Comparison of ENCODE assay signal across 8 cellular contexts in the genomic region with DNA sequence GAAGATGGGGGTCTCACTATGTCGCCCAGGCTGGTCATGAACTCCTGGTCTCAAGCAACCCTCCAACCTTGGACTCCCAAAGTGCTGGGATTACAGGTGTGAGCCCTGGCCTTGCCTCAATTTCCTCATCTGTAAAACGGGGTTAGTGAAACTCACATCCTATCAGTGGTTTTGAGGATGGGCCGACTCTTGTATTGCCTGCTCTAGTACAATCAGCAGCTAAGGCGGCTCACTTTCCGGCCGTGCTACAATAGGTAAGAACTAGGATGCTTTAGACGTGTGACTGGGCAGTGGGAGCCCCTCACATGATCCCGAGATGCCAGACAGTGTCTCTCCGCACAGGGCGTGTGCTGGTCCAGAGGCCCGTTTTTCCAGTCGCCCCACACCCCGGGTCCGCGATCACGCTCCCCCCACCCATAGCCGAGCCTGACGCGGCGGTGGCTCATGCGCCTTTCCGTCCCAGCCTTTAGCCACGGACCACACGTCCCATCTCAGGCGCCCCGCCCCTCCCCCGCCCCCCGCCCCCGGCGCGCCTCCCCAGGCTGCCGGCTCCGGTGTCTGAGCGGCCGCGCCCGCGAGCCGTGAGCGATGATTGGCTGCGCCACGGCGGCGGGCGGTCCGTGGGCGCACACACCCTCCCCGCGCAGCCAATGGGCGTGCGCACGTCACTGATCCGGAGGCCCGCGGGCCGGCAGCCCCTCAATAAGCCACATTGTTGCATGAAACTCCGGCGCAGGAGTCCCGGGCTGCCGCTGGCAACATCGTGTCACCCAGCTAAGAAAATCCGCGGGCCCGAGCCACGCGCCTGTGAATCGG. TPM values are rescaled to one million over a fixed set of nuclear protein-coding genes. Genes with fewer than 3 reads are reported as not detected.
DNase-seq lines count a peak whose midpoint lies in the region; ATAC-seq, FAIRE-seq and TF ChIP-seq lines count a peak whose summit lies in the region.

TSS of gene HK2 (plus strand) at position 710 of the 816 bp plus-strand sequence. CDS start 454 bp downstream, outside the sequence.

- peaks cover 0 to 3% (median 0%) of the 10 kb centered on the region in 5 donors for H3K27me3 Mint-ChIP-seq in naive thymus-derived CD8-positive, alpha-beta T cell

- POLR2A ChIA-PET in naive thymus-derived CD8-positive, alpha-beta T cell (lab: Charles Lee) = interaction anchor here (0.6 to 3.5 kb wide), 5 partner anchors 10 to 378 kb away, joined by 3 to 28 read pairs (median 3); partner anchors contain the start of gene INO80B

- peak; percentile 99 for DNase-seq in D341Med (ENCODE audit: low spot score)
- peak; percentile 99 for DNase-seq in GM20000 (ENCODE audit: low spot score)
- DNase-seq in HT1080 (ENCODE audit: low read depth) = peak; percentile 85
- DNase-seq in RCC 7860 (ENCODE audit: low spot score) = peak; percentile 58
- DNase-seq in activated T-cell treated with anti-CD3 and anti-CD28 coated beads, Interleukin-2, amount 50 U/mL, for 48 hours = peak; percentile 87 to 90
- DNase-seq in fibroblast of gingiva (ENCODE audit: low read depth) = peak; percentile 88
- DNase-seq in naive thymus-derived CD8-positive, alpha-beta T cell = peak; percentile 62 to 89 (median 77)
- DNase-seq in stimulated activated naive CD4-positive, alpha-beta T cell treated with Interleukin-2 at 50 U/mL for 16 hours (lab: John Stamatoyannopoulos, UW) = peak; percentile 82

- no peaks in the 10 kb centered on the region for H3K9me3 Mint-ChIP-seq in naive thymus-derived CD8-positive, alpha-beta T cell

- H3K4me3 Mint-ChIP-seq in naive thymus-derived CD8-positive, alpha-beta T cell = peak within 1 kb of the TSS; percentile 84 to 96 (median 92)

- no peaks in the 10 kb centered on the region for H3K36me3 Mint-ChIP-seq in naive thymus-derived CD8-positive, alpha-beta T cell

- peak; percentile 86 to 87 for ATAC-seq in naive thymus-derived CD8-positive, alpha-beta T cell

- peak within 1 kb of the TSS; percentile 40 to 95 (median 94) for H3K27ac Mint-ChIP-seq in naive thymus-derived CD8-positive, alpha-beta T cell

- no peak for TF ChIP-seq CTCF in GM20000 (IDR thresholded peaks at IDR 0.05; ENCODE audit: extremely low read depth, missing control alignments)

- FAIRE-seq in RCC 7860 (lab: Jason Lieb, UNC) = no peak

- peaks cover 27 to 39% (median 33%) of the 10 kb centered on the region in 4 donors for H3K4me1 Mint-ChIP-seq in naive thymus-derived CD8-positive, alpha-beta T cell

RNA-seq across cellular contexts. Expression of gene HK2, which starts in this region (rescaled TPM):
- 13.3 and 18.2 TPM in 2 replicates for total RNA-seq in HT1080 (2014; rRNA removed; shearing (Covaris generic))
- polyA plus RNA-seq in HT1080 (2015; cell fraction: cytosol; rRNA removed) = 40.3 and 50.9 TPM in 2 replicates
- 132 and 148 TPM in 2 replicates for polyA plus RNA-seq in HT1080 (2015; cell fraction: nucleus; rRNA removed)
- 1 to 10 TPM; 7.2 to 7.3 TPM for total RNA-seq in naive thymus-derived CD8-positive, alpha-beta T cell
- polyA plus RNA-seq in naive thymus-derived CD8-positive, alpha-beta T cell = 1 to 10 TPM; 1.2 to 5.7 (median 1.7) TPM

Comparison
In these comparisons a context has a peak if more than half of its experiments do, and no peak if none do; other contexts are left out.
1. Peak in every context shown above with its lines: DNase-seq and ATAC-seq.